Comparison of ENCODE assay signal across 18 cellular contexts in the genomic region with DNA sequence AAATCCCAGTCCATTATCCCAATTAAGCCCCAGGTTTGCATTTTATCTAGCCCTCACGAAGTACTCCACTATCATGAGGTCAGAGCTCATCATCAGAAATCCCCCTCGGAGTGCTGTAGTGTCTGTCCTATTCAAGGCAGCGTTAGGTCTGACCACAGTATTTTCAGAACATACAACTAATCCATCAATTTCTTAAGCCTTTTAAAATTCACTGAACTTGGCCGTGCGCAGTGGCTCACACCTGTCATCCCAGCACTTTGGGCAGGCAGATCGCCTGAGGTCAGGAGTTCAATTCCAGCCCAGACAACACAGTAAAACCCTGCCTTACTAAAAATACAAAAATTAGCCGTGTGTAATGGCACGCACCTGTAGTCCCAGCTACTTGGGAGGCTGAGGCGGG. TPM values are rescaled to one million over a fixed set of nuclear protein-coding genes. Genes with fewer than 3 reads are reported as not detected.
DNase-seq lines count a peak whose midpoint lies in the region; ATAC-seq and TF ChIP-seq lines count a peak whose summit lies in the region.
"Had no signal": no experiment of that assay in that cellular context is flagged by ENCODE, and none has a peak within 500 bp of the region (broad histone marks: within the 10 kb centered on the region; RNA-seq: fewer than 3 reads in every experiment).

No MANE protein-coding gene starts in this region.

- intact Hi-C loops in gastrocnemius medialis (cut with DNase I; ENCODE audit: low total_unique reads), result no loop called here

- H3K4me3 Mint-ChIP-seq in endodermal cell, result no peak overlapping the region
- H3K4me3 Mint-ChIP-seq: activated CD4-positive, alpha-beta memory T cell treated with anti-CD3 and anti-CD28 coated beads for 36 hours; CD4-positive, CD25-positive, alpha-beta regulatory T cell; WTC11 had no signal

- H3K27ac ChIP-seq in HEK293 (ENCODE audit: extremely low read depth, low read depth, low read length), result no peak overlapping the region
- no peak overlapping the region for H3K27ac ChIP-seq in endodermal cell (ENCODE audit: low read depth, low read length)
- H3K27ac ChIP-seq in gastrocnemius medialis, result peak overlapping the region; percentile 57 to 94 (median 90)

- no peak for TF ChIP-seq POLR2A in gastrocnemius medialis (IDR thresholded peaks at IDR 0.05)

- CTCF ChIA-PET in HEK293 (lab: Yijun Ruan, JAX), result no interaction called here

- WGBS in endodermal cell (ENCODE audit: insufficient coverage in 1 of 2, insufficient read length in 1 of 2), 2 experiments, result 62 to 82% methylated on average over 6 to 9 of the region's 9 CpGs

- H3K27ac Mint-ChIP-seq in endodermal cell, result peak overlapping the region; percentile 70
- H3K27ac Mint-ChIP-seq: activated CD4-positive, alpha-beta memory T cell treated with anti-CD3 and anti-CD28 coated beads for 36 hours had no signal

- H3K9me3 ChIP-seq in HEK293 (ENCODE audit: control insufficient read depth, insufficient read depth, low read depth, low read length) (no peaks in the 10 kb centered on the region), endodermal cell (ENCODE audit: control insufficient read depth, low read length) (no peaks in the 10 kb centered on the region), gastrocnemius medialis (no peaks in the 10 kb centered on the region)
- H3K9me3 ChIP-seq: mucosa of descending colon had no signal

- H3K4me1 ChIP-seq in HEK293 (ENCODE audit: control insufficient read depth, insufficient read depth, low read length) (peaks cover 41% of the 10 kb centered on the region), endodermal cell (ENCODE audit: control insufficient read depth, insufficient read depth, low read length) (peaks cover 12% of the 10 kb centered on the region), gastrocnemius medialis (peaks cover 69 to 75% of the 10 kb centered on the region in 2 donors)

- peaks cover 11% of the 10 kb centered on the region for H3K36me3 Mint-ChIP-seq in endodermal cell (ENCODE audit: low read depth)
- H3K36me3 Mint-ChIP-seq: activated CD4-positive, alpha-beta memory T cell treated with anti-CD3 and anti-CD28 coated beads for 36 hours; WTC11 had no signal

- in situ Hi-C loops in gastrocnemius medialis (cut with MboI; ENCODE audit: low sequenced_read_pairs in 4 of 4), result no loop called here

- H3K9ac ChIP-seq in endodermal cell (ENCODE audit: extremely low read depth, low read length, poor library complexity, severe bottlenecking), result no peak overlapping the region

- peak; percentile 11 to 47 for ATAC-seq in gastrocnemius medialis
- no peak for ATAC-seq in HG03378 (IDR thresholded peaks at IDR 0.05; ENCODE audit: unreplicated experiment)
- ATAC-seq: mucosa of descending colon, WTC11 had no signal

- no peak overlapping the region for H3K4me3 ChIP-seq in HEK293 (ENCODE audit: low read depth, low read length)
- peak overlapping the region; percentile 46 for H3K4me3 ChIP-seq in endodermal cell (ENCODE audit: low read length)
- no peak overlapping the region for H3K4me3 ChIP-seq in gastrocnemius medialis
- H3K4me3 ChIP-seq: mucosa of descending colon, PC-9 had no signal

- TF ChIP-seq CTCF in HEK293 (tag by site-specific recombination; IDR thresholded peaks at IDR 0.05) (no peak), endodermal cell (conservative IDR thresholded peaks at IDR 0.05) (no peak), gastrocnemius medialis (IDR thresholded peaks at IDR 0.05 in 4 of 5, conservative IDR thresholded peaks at IDR 0.05 in 1 of 5) (no peak)

- peak; percentile 65 for DNase-seq in NCI-H82 (lab: John Stamatoyannopoulos, UW)
- no peak for DNase-seq in endodermal cell
- DNase-seq in gastrocnemius medialis, result no peak
- no peak for DNase-seq in ureter (ENCODE audit: low spot score)
- no peak for DNase-seq in dermis blood vessel endothelial cell
- DNase-seq: activated CD4-positive, alpha-beta memory T cell treated with anti-CD3 and anti-CD28 coated beads for 36 hours; activated T-cell treated with anti-CD3 and anti-CD28 coated beads for 4 hours; aorta; CD4-positive, CD25-positive, alpha-beta regulatory T cell; DMS 273 treated with DMSO at 0.1 percent for 48 hours; mucosa of descending colon; NCI-H1417 treated with DMSO at 0.1 percent for 48 hours; NCI-H774; PC-9; T-helper 1 cell had no signal

- peaks cover 30% of the 10 kb centered on the region for H3K4me1 Mint-ChIP-seq in endodermal cell

- POLR2A ChIA-PET in HEK293 (lab: Yijun Ruan, JAX), result no interaction called here

- no peaks in the 10 kb centered on the region for H3K27me3 Mint-ChIP-seq in endodermal cell (ENCODE audit: insufficient read depth)
- H3K27me3 Mint-ChIP-seq: activated CD4-positive, alpha-beta memory T cell treated with anti-CD3 and anti-CD28 coated beads for 36 hours; CD4-positive, CD25-positive, alpha-beta regulatory T cell had no signal

- H3K27me3 ChIP-seq in endodermal cell (ENCODE audit: control insufficient read depth, insufficient read depth, low read length, poor library complexity, severe bottlenecking) (no peaks in the 10 kb centered on the region), gastrocnemius medialis (no peaks in the 10 kb centered on the region)

- H3K9me3 Mint-ChIP-seq in endodermal cell, result no peaks in the 10 kb centered on the region
- H3K9me3 Mint-ChIP-seq: activated CD4-positive, alpha-beta memory T cell treated with anti-CD3 and anti-CD28 coated beads for 36 hours; CD4-positive, CD25-positive, alpha-beta regulatory T cell; WTC11 had no signal

- H3K36me3 ChIP-seq in HEK293 (ENCODE audit: control insufficient read depth in 2 of 2, insufficient read depth in 1 of 2, low read length in 2 of 2) (no peaks in the 10 kb centered on the region; a peak in 1 of 3 replicates), endodermal cell (ENCODE audit: control insufficient read depth, insufficient read depth, low read length) (no peaks in the 10 kb centered on the region), gastrocnemius medialis (no peaks in the 10 kb centered on the region)

TF ChIP-seq in HEK293, 187 proteins besides CTCF, POLR2A, EP300 and RAD21 (continues in another document):
- 0 out of 2 replicates have a peak, but pooled peaks have one; percentile 29 for TF ChIP-seq ZNF629 (tag by site-specific recombination; IDR thresholded peaks at IDR 0.05)
- no peak for TF ChIP-seq ZSCAN18 (tag by site-specific recombination; IDR thresholded peaks at IDR 0.05)
- peak; percentile 39; the same call in 1 of the 2 replicates for TF ChIP-seq WT1 (tag by site-specific recombination; IDR thresholded peaks at IDR 0.05)
- TF ChIP-seq, protein P1, sequence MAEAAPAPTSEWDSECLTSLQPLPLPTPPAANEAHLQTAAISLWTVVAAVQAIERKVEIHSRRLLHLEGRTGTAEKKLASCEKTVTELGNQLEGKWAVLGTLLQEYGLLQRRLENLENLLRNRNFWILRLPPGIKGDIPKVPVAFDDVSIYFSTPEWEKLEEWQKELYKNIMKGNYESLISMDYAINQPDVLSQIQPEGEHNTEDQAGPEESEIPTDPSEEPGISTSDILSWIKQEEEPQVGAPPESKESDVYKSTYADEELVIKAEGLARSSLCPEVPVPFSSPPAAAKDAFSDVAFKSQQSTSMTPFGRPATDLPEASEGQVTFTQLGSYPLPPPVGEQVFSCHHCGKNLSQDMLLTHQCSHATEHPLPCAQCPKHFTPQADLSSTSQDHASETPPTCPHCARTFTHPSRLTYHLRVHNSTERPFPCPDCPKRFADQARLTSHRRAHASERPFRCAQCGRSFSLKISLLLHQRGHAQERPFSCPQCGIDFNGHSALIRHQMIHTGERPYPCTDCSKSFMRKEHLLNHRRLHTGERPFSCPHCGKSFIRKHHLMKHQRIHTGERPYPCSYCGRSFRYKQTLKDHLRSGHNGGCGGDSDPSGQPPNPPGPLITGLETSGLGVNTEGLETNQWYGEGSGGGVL (tag by site-specific recombination; IDR thresholded peaks at IDR 0.05), result no peak
- TF ChIP-seq PRDM6 (tag by site-specific recombination; IDR thresholded peaks at IDR 0.05), result no peak
- TF ChIP-seq GLIS1 (tag by site-specific recombination; IDR thresholded peaks at IDR 0.05), result peak; percentile 58

RNA-seq across cellular contexts. Expression of gene VGLL4, which starts 11.9 kb away (rescaled TPM):
- total RNA-seq in endodermal cell (10 to 100 TPM; 47.5 to 49.7 TPM), gastrocnemius medialis (10 to 100 TPM in 3 of 4 donors, 1 to 10 TPM in 1; 8.9 to 20.9 (median 12.8) TPM), ureter (88.3 TPM), dermis blood vessel endothelial cell (76.7 and 79.0 TPM in 2 replicates)
- 77.0 TPM for polyA plus RNA-seq in endodermal cell (2013, experiment 1 of 2)
- 77.0 TPM for polyA plus RNA-seq in endodermal cell (2013, experiment 2 of 2)

Comparison
In these comparisons a context has a peak if more than half of its experiments do, and no peak if none do; other contexts are left out.
1. H3K27ac ChIP-seq: peak in gastrocnemius medialis (4 of 4); none in HEK293 (single experiment) and endodermal cell (single experiment).